Comparison of ENCODE assay signal across 1 cellular context in genomic region chr12:3256103-3256551, GRCh38.
A peak's percentile ranks its signal among the peaks of the same experiment; 100 is the strongest.
TF ChIP-seq lines count a peak whose summit lies in the region.

No MANE protein-coding gene starts in this region.

TF ChIP-seq in K562, 482 proteins besides CTCF, POLR2A, EP300 and RAD21 (continued from another document):
- TF ChIP-seq ZBTB33 (CRISPR knock-in tag; IDR thresholded peaks at IDR 0.05) = no peak
- no peak for TF ChIP-seq SRSF1 (IDR thresholded peaks at IDR 0.05; ENCODE audit: low read depth, low read length)
- TF ChIP-seq, protein P1, sequence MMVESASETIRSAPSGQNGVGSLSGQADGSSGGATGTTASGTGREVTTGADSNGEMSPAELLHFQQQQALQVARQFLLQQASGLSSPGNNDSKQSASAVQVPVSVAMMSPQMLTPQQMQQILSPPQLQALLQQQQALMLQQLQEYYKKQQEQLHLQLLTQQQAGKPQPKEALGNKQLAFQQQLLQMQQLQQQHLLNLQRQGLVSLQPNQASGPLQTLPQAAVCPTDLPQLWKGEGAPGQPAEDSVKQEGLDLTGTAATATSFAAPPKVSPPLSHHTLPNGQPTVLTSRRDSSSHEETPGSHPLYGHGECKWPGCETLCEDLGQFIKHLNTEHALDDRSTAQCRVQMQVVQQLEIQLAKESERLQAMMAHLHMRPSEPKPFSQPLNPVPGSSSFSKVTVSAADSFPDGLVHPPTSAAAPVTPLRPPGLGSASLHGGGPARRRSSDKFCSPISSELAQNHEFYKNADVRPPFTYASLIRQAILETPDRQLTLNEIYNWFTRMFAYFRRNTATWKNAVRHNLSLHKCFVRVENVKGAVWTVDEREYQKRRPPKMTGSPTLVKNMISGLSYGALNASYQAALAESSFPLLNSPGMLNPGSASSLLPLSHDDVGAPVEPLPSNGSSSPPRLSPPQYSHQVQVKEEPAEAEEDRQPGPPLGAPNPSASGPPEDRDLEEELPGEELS (CRISPR knock-in tag; IDR thresholded peaks at IDR 0.05; ENCODE audit: borderline replicate concordance) = no peak
- TF ChIP-seq MAZ (CRISPR knock-in tag; conservative IDR thresholded peaks at IDR 0.05 in 1 of 2, IDR thresholded peaks at IDR 0.05 in 1 of 2) = peak in 1 of 2 experiments; percentile 28; a peak in 1 of 4 replicates
- TF ChIP-seq MAFG (tag; conservative IDR thresholded peaks at IDR 0.05) = no peak
- peak; percentile 54 for TF ChIP-seq RBFOX2 (IDR thresholded peaks at IDR 0.05; ENCODE audit: low read depth, low read length)
- no peak for TF ChIP-seq SMAD2 (IDR thresholded peaks at IDR 0.05; ENCODE audit: low read depth, low read length)
